ENCODE assay signal across 8 cellular contexts in genomic region chr6:2768125-2768524, GRCh38. TPM values are rescaled to one million over a fixed set of nuclear protein-coding genes. Genes with fewer than 3 reads are reported as not detected.
DNase-seq lines count a peak whose midpoint lies in the region; ATAC-seq, FAIRE-seq and TF ChIP-seq lines count a peak whose summit lies in the region.

No MANE protein-coding gene starts in this region.

- no peak overlapping the region for H3K27ac Mint-ChIP-seq in activated naive CD4-positive, alpha-beta T cell treated with anti-CD3 and anti-CD28 coated beads, Interleukin-2, amount 10 ng/mL, durations not matched to agents 7 days and 5 days
- no peak overlapping the region for H3K27ac Mint-ChIP-seq in activated B cell treated with CpG ODN at 0.5 μM for 24 hours

- H3K4me1 ChIP-seq in hepatocyte (ENCODE audit: insufficient read depth), result peaks cover 32% of the 10 kb centered on the region
- peaks cover 53% of the 10 kb centered on the region for H3K4me1 ChIP-seq in suprapubic skin

- H3K36me3 Mint-ChIP-seq in activated naive CD4-positive, alpha-beta T cell treated with anti-CD3 and anti-CD28 coated beads, Interleukin-2, amount 10 ng/mL, durations not matched to agents 7 days and 5 days, result peaks cover 38% of the 10 kb centered on the region
- peaks cover 31% of the 10 kb centered on the region for H3K36me3 Mint-ChIP-seq in activated B cell treated with CpG ODN at 0.5 μM for 24 hours (ENCODE audit: low read depth)

- H3K4me3 Mint-ChIP-seq in activated naive CD4-positive, alpha-beta T cell treated with anti-CD3 and anti-CD28 coated beads, Interleukin-2, amount 10 ng/mL, durations not matched to agents 7 days and 5 days, result peak overlapping the region; percentile 80
- peak overlapping the region; percentile 93 for H3K4me3 Mint-ChIP-seq in activated B cell treated with CpG ODN at 0.5 μM for 24 hours

- CTCF ChIA-PET in activated naive CD4-positive, alpha-beta T cell treated with anti-CD3 and anti-CD28 coated beads, Interleukin-2, amount 10 ng/mL, durations not matched to agents 7 days and 5 days (lab: Charles Lee), result interaction anchor here (1.3 to 4.7 kb wide), 7 partner anchors 10 to 163 kb away, joined by 3 to 20 read pairs (median 5); partner anchors contain the start of gene MYLK4
- CTCF ChIA-PET in activated B cell treated with CpG ODN at 0.5 μM for 24 hours (lab: Charles Lee), result interaction anchor here (2.8 kb wide), 1 partner anchor 23 kb away, joined by 13 read pairs; no protein-coding TSS in a partner anchor

- TF ChIP-seq CTCF in activated B cell treated with CpG ODN at 0.5 μM for 24 hours (IDR thresholded peaks at IDR 0.05), result no peak
- TF ChIP-seq CTCF in hepatocyte (IDR thresholded peaks at IDR 0.05; ENCODE audit: poor library complexity), result no peak
- TF ChIP-seq CTCF in suprapubic skin (IDR thresholded peaks at IDR 0.05), result no peak

- H3K4me1 Mint-ChIP-seq in activated naive CD4-positive, alpha-beta T cell treated with anti-CD3 and anti-CD28 coated beads, Interleukin-2, amount 10 ng/mL, durations not matched to agents 7 days and 5 days, result peaks cover 48% of the 10 kb centered on the region
- peaks cover 38% of the 10 kb centered on the region for H3K4me1 Mint-ChIP-seq in activated B cell treated with CpG ODN at 0.5 μM for 24 hours

- H3K27me3 ChIP-seq in hepatocyte (no peaks in the 10 kb centered on the region), suprapubic skin (no peaks in the 10 kb centered on the region)

- TF ChIP-seq POLR2A in suprapubic skin (IDR thresholded peaks at IDR 0.05), result no peak

- DNase-seq in activated naive CD4-positive, alpha-beta T cell treated with anti-CD3 and anti-CD28 coated beads, Interleukin-2, amount 10 ng/mL, durations not matched to agents 7 days and 5 days, result no peak
- no peak for DNase-seq in activated naive CD4-positive, alpha-beta T cell treated with Interleukin-2 at 50 U/mL for 16 hours
- DNase-seq in activated B cell treated with CpG ODN at 0.5 μM for 24 hours (no peak), hepatocyte (ENCODE audit: low spot score) (no peak), suprapubic skin (ENCODE audit: low spot score in 2 of 2) (no peak), urothelium cell line (ENCODE audit: low spot score) (no peak), NCI-H510A (lab: John Stamatoyannopoulos, UW) (no peak)
- DNase-seq in stimulated activated CD4-positive, alpha-beta T cell treated with anti-CD3 and anti-CD28 coated beads, Interleukin-15, amount 100 ng/mL, for 24 hours, result no peak

- no peaks in the 10 kb centered on the region for H3K27me3 Mint-ChIP-seq in activated naive CD4-positive, alpha-beta T cell treated with anti-CD3 and anti-CD28 coated beads, Interleukin-2, amount 10 ng/mL, durations not matched to agents 7 days and 5 days
- no peaks in the 10 kb centered on the region for H3K27me3 Mint-ChIP-seq in activated B cell treated with CpG ODN at 0.5 μM for 24 hours

- FAIRE-seq in urothelium cell line (lab: Jason Lieb, UNC), result no peak

- no peak overlapping the region for H3K27ac ChIP-seq in hepatocyte
- H3K27ac ChIP-seq in suprapubic skin, result no peak overlapping the region

- H3K9me2 ChIP-seq in hepatocyte (replicated peaks; ENCODE audit: insufficient read depth), result no peaks in the 10 kb centered on the region

- POLR2A ChIA-PET in activated B cell treated with CpG ODN at 0.5 μM for 24 hours (lab: Charles Lee), result interaction anchor here (1.8 kb wide), 1 partner anchor 73 kb away, joined by 8 read pairs; the partner anchor contains the start of gene SERPINB1

- no peak overlapping the region for H2AFZ ChIP-seq in hepatocyte

- H3K4me3 ChIP-seq in hepatocyte, result no peak overlapping the region
- H3K4me3 ChIP-seq in suprapubic skin, result peak overlapping the region; percentile 98

- H3K9me3 ChIP-seq in hepatocyte (ENCODE audit: low read depth), result no peaks in the 10 kb centered on the region
- H3K9me3 ChIP-seq in suprapubic skin, result no peaks in the 10 kb centered on the region

- 59% methylated on average over 5 of the region's 5 CpGs for WGBS in hepatocyte (ENCODE audit: low lambda C conversion rate, missing lambda C conversion rate)
- WGBS in suprapubic skin, result 33% methylated on average over 5 of the region's 5 CpGs

- no peaks in the 10 kb centered on the region for H3K36me3 ChIP-seq in hepatocyte (replicated peaks; ENCODE audit: insufficient read depth, low read depth)
- peaks cover 19% of the 10 kb centered on the region for H3K36me3 ChIP-seq in suprapubic skin

- peaks cover 70% of the 10 kb centered on the region for H3K79me2 ChIP-seq in hepatocyte

- peak overlapping the region; percentile 77 for H3K4me2 ChIP-seq in hepatocyte

- ATAC-seq in activated B cell treated with CpG ODN at 0.5 μM for 24 hours (ENCODE audit: low read depth), result no peak

- H3K9me3 Mint-ChIP-seq in activated naive CD4-positive, alpha-beta T cell treated with anti-CD3 and anti-CD28 coated beads, Interleukin-2, amount 10 ng/mL, durations not matched to agents 7 days and 5 days, result no peaks in the 10 kb centered on the region
- no peaks in the 10 kb centered on the region for H3K9me3 Mint-ChIP-seq in activated B cell treated with CpG ODN at 0.5 μM for 24 hours

- intact Hi-C loops in activated B cell treated with CpG ODN at 0.5 μM for 24 hours (cut with micrococcal nuclease), result loop anchor here (5.0 kb wide), 1 partner anchor 589 kb away; no protein-coding TSS in a partner anchor

- TF ChIP-seq EP300 in suprapubic skin (IDR thresholded peaks at IDR 0.05), result no peak

- peaks cover 41% of the 10 kb centered on the region for H4K20me1 ChIP-seq in hepatocyte (ENCODE audit: insufficient read depth, poor library complexity, severe bottlenecking)

RNA-seq across cellular contexts. Expression of gene WRNIP1, which starts 2.9 kb away (rescaled TPM):
- total RNA-seq in activated B cell treated with CpG ODN at 0.5 μM for 24 hours (31.6 and 31.9 TPM in 2 replicates), hepatocyte (47.6 TPM in 2 replicates), suprapubic skin (10 to 100 TPM; 56.9 to 66.7 (median 63.4) TPM)
- 44.9 and 54.6 TPM in 2 replicates for polyA plus RNA-seq in hepatocyte

RNA-seq across cellular contexts. Expression of gene MYLK4, which starts 17.4 kb away (rescaled TPM):
- total RNA-seq in activated B cell treated with CpG ODN at 0.5 μM for 24 hours (0.49 and 0.58 TPM in 2 replicates), hepatocyte (0.28 and 0.43 TPM in 2 replicates), suprapubic skin (1 to 10 TPM; 1.8 to 6.6 (median 3.5) TPM)
- 0.29 and 0.36 TPM in 2 replicates for polyA plus RNA-seq in hepatocyte
